26 cellular contexts compared by ENCODE assay signal in genomic region chr3:138289260-138289659, GRCh38. TPM values are rescaled to one million over a fixed set of nuclear protein-coding genes. Genes with fewer than 3 reads are reported as not detected.
"Had no signal": no experiment of that assay in that cellular context is flagged by ENCODE, and none has a peak within 500 bp of the region (broad histone marks: within the 10 kb centered on the region; RNA-seq: fewer than 3 reads in every experiment).

No MANE protein-coding gene starts in this region.

- H3K36me3 ChIP-seq: ovary, prostate gland had no signal

- ATAC-seq: left colon; naive thymus-derived CD4-positive, alpha-beta T cell; stimulated activated memory B cell treated with anti-CD40 and anti-IgM and Interleukin-4, amounts not matched to agents 10 μg/mL and 1 μg/mL and 100 μg/mL, for 72 hours had no signal

- H3K27me3 Mint-ChIP-seq: activated CD4-positive, alpha-beta T cell treated with anti-CD3 and anti-CD28 coated beads, Interleukin-2, amount 10 ng/mL, durations not matched to agents 7 days and 5 days; activated naive CD8-positive, alpha-beta T cell; brain; naive thymus-derived CD4-positive, alpha-beta T cell; stimulated activated memory B cell treated with anti-CD40 and anti-IgM and Interleukin-4, amounts not matched to agents 10 μg/mL and 1 μg/mL and 100 μg/mL, for 72 hours had no signal

- H3K4me3 Mint-ChIP-seq: activated CD4-positive, alpha-beta T cell treated with anti-CD3 and anti-CD28 coated beads, Interleukin-2, amount 10 ng/mL, durations not matched to agents 7 days and 5 days; activated naive CD8-positive, alpha-beta T cell; brain; mesothelial cell of epicardium; naive thymus-derived CD4-positive, alpha-beta T cell; stimulated activated memory B cell treated with anti-CD40 and anti-IgM and Interleukin-4, amounts not matched to agents 10 μg/mL and 1 μg/mL and 100 μg/mL, for 72 hours had no signal

- DNase-seq: activated CD4-positive, alpha-beta T cell treated with anti-CD3 and anti-CD28 coated beads, Interleukin-2, amount 10 ng/mL, durations not matched to agents 7 days and 5 days; activated CD8-positive, alpha-beta memory T cell treated with anti-CD3 and anti-CD28 coated beads for 24 hours; activated effector memory CD4-positive, alpha-beta T cell treated with Interleukin-2 at 50 U/mL for 16 hours; cortex of kidney; hippocampal formation; left colon; mammary epithelial cell; naive thymus-derived CD4-positive, alpha-beta T cell; ovary; retina; sigmoid colon; small intestine; stimulated activated CD4-positive, alpha-beta T cell treated with anti-CD3 and anti-CD28 coated beads, Interleukin-4, amount 100 ng/mL, for 24 hours; T-helper 1 cell had no signal

- H3K9me3 ChIP-seq: ascending aorta, ovary, prostate gland, sigmoid colon, tibial nerve had no signal

- H3K27me3 ChIP-seq: ascending aorta, cardiac muscle cell, ovary, sigmoid colon, tibial nerve had no signal

- H3K4me3 ChIP-seq: ascending aorta, cardiac muscle cell, ovary, prostate gland, sigmoid colon, tibial nerve had no signal

- H3K27ac ChIP-seq: ascending aorta, cardiac muscle cell, ovary, prostate gland, sigmoid colon, tibial nerve had no signal

- H3K9me3 Mint-ChIP-seq: activated CD4-positive, alpha-beta T cell treated with anti-CD3 and anti-CD28 coated beads, Interleukin-2, amount 10 ng/mL, durations not matched to agents 7 days and 5 days; brain; mesothelial cell of epicardium; naive thymus-derived CD4-positive, alpha-beta T cell; stimulated activated memory B cell treated with anti-CD40 and anti-IgM and Interleukin-4, amounts not matched to agents 10 μg/mL and 1 μg/mL and 100 μg/mL, for 72 hours had no signal

- H3K4me1 ChIP-seq: ascending aorta, prostate gland, sigmoid colon, tibial nerve had no signal

- H3K27ac Mint-ChIP-seq: activated CD4-positive, alpha-beta T cell treated with anti-CD3 and anti-CD28 coated beads, Interleukin-2, amount 10 ng/mL, durations not matched to agents 7 days and 5 days; brain; mesothelial cell of epicardium; stimulated activated memory B cell treated with anti-CD40 and anti-IgM and Interleukin-4, amounts not matched to agents 10 μg/mL and 1 μg/mL and 100 μg/mL, for 72 hours had no signal

- H3K4me1 Mint-ChIP-seq: activated CD4-positive, alpha-beta T cell treated with anti-CD3 and anti-CD28 coated beads, Interleukin-2, amount 10 ng/mL, durations not matched to agents 7 days and 5 days; brain; stimulated activated memory B cell treated with anti-CD40 and anti-IgM and Interleukin-4, amounts not matched to agents 10 μg/mL and 1 μg/mL and 100 μg/mL, for 72 hours had no signal

RNA-seq across cellular contexts. Expression of gene NME9, which starts 40.4 kb away (rescaled TPM):
- total RNA-seq: activated CD4-positive, alpha-beta T cell treated with anti-CD3 and anti-CD28 coated beads, Interleukin-2, amount 10 ng/mL, durations not matched to agents 7 days and 5 days; ascending aorta; chondrocyte; endothelial cell of umbilical vein; fibroblast of lung; sigmoid colon; tibial nerve had no signal
- polyA plus RNA-seq: fibroblast of lung, mammary epithelial cell, urinary bladder had no signal

RNA-seq across cellular contexts. Expression of gene MRAS, which starts 59.1 kb away (rescaled TPM):
- total RNA-seq: activated CD4-positive, alpha-beta T cell treated with anti-CD3 and anti-CD28 coated beads, Interleukin-2, amount 10 ng/mL, durations not matched to agents 7 days and 5 days had no signal
- polyA plus RNA-seq: naive thymus-derived CD4-positive, alpha-beta T cell had no signal
